In the genomic region with DNA sequence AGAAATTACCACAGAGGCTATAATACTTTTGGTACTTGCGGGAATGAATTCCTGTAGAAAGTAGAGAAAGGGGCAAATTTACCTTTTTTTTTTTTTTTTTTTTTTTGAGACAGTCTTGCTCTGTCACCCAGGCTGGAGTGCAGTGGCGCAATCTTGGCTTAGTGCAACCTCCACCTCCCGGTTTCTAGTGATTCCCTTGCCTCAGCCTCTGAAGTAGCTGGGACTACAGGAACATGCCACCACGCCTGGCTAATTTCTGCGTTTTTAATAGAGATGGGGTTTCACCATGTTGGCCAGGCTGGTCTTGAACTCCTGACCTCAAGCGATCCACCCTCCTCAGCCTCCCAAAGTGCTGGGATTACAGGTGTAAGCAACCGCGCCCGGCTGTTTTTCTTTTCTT, we compare ENCODE assay signal across 7 cellular contexts.
DNase-seq lines count a peak whose midpoint lies in the region; ATAC-seq, FAIRE-seq and TF ChIP-seq lines count a peak whose summit lies in the region.
"Not testable (repeated sequence)": the region's sequence is repeated elsewhere in the genome, so short reads cannot be mapped to it uniquely, and the experiment has no call there.

No MANE protein-coding gene starts in this region.

- FAIRE-seq in K562 (lab: Jason Lieb, UNC): not testable (repeated sequence)

- not testable (repeated sequence) for BruUV-seq in OCI-LY7 (replicated peaks; lab: Mats Ljungman, UMichigan); K562 (replicated peaks; lab: Mats Ljungman, UMichigan)

- TF ChIP-seq CTCF in OCI-LY7 (conservative IDR thresholded peaks at IDR 0.05; ENCODE audit: low read length); K562 (IDR thresholded peaks at IDR 0.05 in 2 of 3, conservative IDR thresholded peaks at IDR 0.05 in 1 of 3; ENCODE audit: insufficient read depth in 2 of 3, low read depth in 1 of 3, low read length in 3 of 3); smooth muscle cell (IDR thresholded peaks at IDR 0.05; ENCODE audit: borderline replicate concordance, insufficient read depth, poor library complexity, severe bottlenecking): not testable (repeated sequence)

- H3K4me3 ChIP-seq in HUES48 (ENCODE audit: low read depth, low read length); SJSA1; K562; smooth muscle cell: not testable (repeated sequence)
- peak overlapping the region; percentile 66 for H3K4me3 ChIP-seq in OCI-LY7 (ENCODE audit: low read depth, low read length, poor library complexity, severe bottlenecking)

- H3K36me3 ChIP-seq in HUES48 (ENCODE audit: control insufficient read depth, insufficient read depth, low read length) (peaks cover 22% of the 10 kb centered on the region), SJSA1 (peaks cover 51% of the 10 kb centered on the region)
- H3K36me3 ChIP-seq in OCI-LY7 (ENCODE audit: insufficient read depth, low read length); K562 (ENCODE audit: control insufficient read depth, insufficient read depth, low read length); smooth muscle cell (ENCODE audit: low read depth): not testable (repeated sequence)

- H3K9me3 ChIP-seq in HUES48 (ENCODE audit: control insufficient read depth, insufficient read depth, low read length); OCI-LY7 (ENCODE audit: low read length); SJSA1 (replicated peaks); K562 (replicated peaks; ENCODE audit: control insufficient read depth, insufficient read depth, low read depth, low read length); smooth muscle cell (replicated peaks; ENCODE audit: low read depth): not testable (repeated sequence)

- TF ChIP-seq POLR2A in K562 (conservative IDR thresholded peaks at IDR 0.05): not testable (repeated sequence)

- not testable (repeated sequence) for H3K9me1 ChIP-seq in K562 (ENCODE audit: control insufficient read depth, insufficient read depth, low read length)

- H2AFZ ChIP-seq in OCI-LY7 (ENCODE audit: low read length): 0 out of 2 replicates have a peak overlapping the region, but pooled peaks have one; percentile 84
- not testable (repeated sequence) for H2AFZ ChIP-seq in K562 (ENCODE audit: low read depth, low read length); smooth muscle cell (ENCODE audit: low read depth)

- 9% methylated on average over 9 of the region's 9 CpGs for WGBS in K562 (ENCODE audit: insufficient coverage, low coverage, missing lambda C conversion rate)
- 88% methylated on average over 9 of the region's 9 CpGs for WGBS in smooth muscle cell (ENCODE audit: low lambda C conversion rate)

- not testable (repeated sequence) for H4K20me1 ChIP-seq in OCI-LY7 (ENCODE audit: insufficient read depth, low read length); K562 (replicated peaks; ENCODE audit: control insufficient read depth, insufficient read depth, low read length); smooth muscle cell (ENCODE audit: low read depth)

- H3K27ac ChIP-seq in HUES48 (ENCODE audit: low read depth, low read length) (peak overlapping the region; percentile 1), SJSA1 (peak overlapping the region; percentile 35; the same call in 1 of the 2 replicates), smooth muscle cell (ENCODE audit: low read depth) (peak overlapping the region; percentile 87)
- not testable (repeated sequence) for H3K27ac ChIP-seq in OCI-LY7 (ENCODE audit: low read depth, low read length, poor library complexity, severe bottlenecking); K562 (ENCODE audit: extremely low read depth, low read depth, low read length)

- in situ Hi-C loops in Caki2 (cut with HindIII; ENCODE audit: low pct_unique_long_range_greater_than_20kb, low sequenced_read_pairs); K562 (cut with MboI): not testable (repeated sequence)

- peak overlapping the region; percentile 74 for H3K27ac Mint-ChIP-seq in activated T-helper 1 cell treated with anti-CD3 and anti-CD28 coated beads, Interleukin-12 subunit alpha, Interleukin-12 subunit beta, Interleukin-2, Interleukin-4 antibody, amounts not matched to agents 30 ng/mL and 10 ng/mL and 1 ng/mL, durations not matched to agents 14 hours and 24 hours and 36 hours

- peaks cover 55% of the 10 kb centered on the region for H3K4me1 Mint-ChIP-seq in activated T-helper 1 cell treated with anti-CD3 and anti-CD28 coated beads, Interleukin-12 subunit alpha, Interleukin-12 subunit beta, Interleukin-2, Interleukin-4 antibody, amounts not matched to agents 30 ng/mL and 10 ng/mL and 1 ng/mL, durations not matched to agents 14 hours and 24 hours and 36 hours (ENCODE audit: low read depth)

- H3K27me3 ChIP-seq in HUES48 (ENCODE audit: control insufficient read depth, insufficient read depth, low read length); SJSA1 (replicated peaks); smooth muscle cell (ENCODE audit: low read depth): not testable (repeated sequence)
- peaks cover 40 to 52% of the 10 kb centered on the region in 2 experiments for H3K27me3 ChIP-seq in K562 (ENCODE audit: control insufficient read depth in 2 of 2, insufficient read depth in 2 of 2, low read length in 2 of 2)

- not testable (repeated sequence) for H3K9ac ChIP-seq in HUES48 (ENCODE audit: low read depth, low read length); K562 (ENCODE audit: insufficient read depth in 1 of 2, low read depth in 2 of 2, low read length in 2 of 2)
- peak overlapping the region; percentile 25 for H3K9ac ChIP-seq in smooth muscle cell (ENCODE audit: low read depth)

- TF ChIP-seq EP300 in K562 (IDR thresholded peaks at IDR 0.05; ENCODE audit: low read length): not testable (repeated sequence)

- H3K36me3 Mint-ChIP-seq in activated T-helper 1 cell treated with anti-CD3 and anti-CD28 coated beads, Interleukin-12 subunit alpha, Interleukin-12 subunit beta, Interleukin-2, Interleukin-4 antibody, amounts not matched to agents 30 ng/mL and 10 ng/mL and 1 ng/mL, durations not matched to agents 14 hours and 24 hours and 36 hours (ENCODE audit: low read depth): peaks cover 43% of the 10 kb centered on the region

- ATAC-seq in K562: not testable (repeated sequence)

- H3K9me3 Mint-ChIP-seq in activated T-helper 1 cell treated with anti-CD3 and anti-CD28 coated beads, Interleukin-12 subunit alpha, Interleukin-12 subunit beta, Interleukin-2, Interleukin-4 antibody, amounts not matched to agents 30 ng/mL and 10 ng/mL and 1 ng/mL, durations not matched to agents 14 hours and 24 hours and 36 hours: not testable (repeated sequence)

- POLR2A ChIA-PET in OCI-LY7 (lab: Charles Lee): interaction anchor here (0.5 to 1.2 kb wide), 5 partner anchors 12 to 181 kb away, joined by 3 to 4 read pairs (median 3); no protein-coding TSS in a partner anchor
- POLR2A ChIA-PET in K562 (lab: Yijun Ruan, JAX): interaction anchor here (0.6 kb wide), 1 partner anchor 1575 kb away, joined by 3 read pairs; no protein-coding TSS in a partner anchor

- not testable (repeated sequence) for H3K9me2 ChIP-seq in OCI-LY7 (ENCODE audit: insufficient read depth, low read length)

- peaks cover 21% of the 10 kb centered on the region for H3K4me1 ChIP-seq in HUES48 (ENCODE audit: control insufficient read depth, insufficient read depth, low read length)
- peaks cover 60% of the 10 kb centered on the region for H3K4me1 ChIP-seq in OCI-LY7 (ENCODE audit: insufficient read depth, low read length, poor library complexity, severe bottlenecking)
- H3K4me1 ChIP-seq in SJSA1 (replicated peaks): peaks cover 43% of the 10 kb centered on the region
- not testable (repeated sequence) for H3K4me1 ChIP-seq in K562 (replicated peaks in 1 of 2; ENCODE audit: control insufficient read depth in 2 of 2, insufficient read depth in 2 of 2, low read length in 2 of 2)
- H3K4me1 ChIP-seq in smooth muscle cell (ENCODE audit: low read depth): peaks cover 29% of the 10 kb centered on the region

- intact Hi-C loops in OCI-LY7 (cut with micrococcal nuclease; ENCODE audit: unreplicated experiment): not testable (repeated sequence)
- intact Hi-C loops in activated T-helper 1 cell treated with anti-CD3 and anti-CD28 coated beads, Interleukin-12 subunit alpha, Interleukin-12 subunit beta, Interleukin-2, Interleukin-4 antibody, amounts not matched to agents 30 ng/mL and 10 ng/mL and 1 ng/mL, durations not matched to agents 14 hours and 24 hours and 36 hours (cut with micrococcal nuclease): loop anchor here (1.0 to 5.0 kb wide), 3 partner anchors 8 to 453 kb away; a partner anchor contains a TSS
- intact Hi-C loops in K562 (cut with micrococcal nuclease): loop anchor here (5.0 kb wide), 1 partner anchor 62 kb away; no protein-coding TSS in a partner anchor

- CTCF ChIA-PET in OCI-LY7 (lab: Charles Lee; ENCODE audit: unreplicated experiment): not testable (repeated sequence)
- CTCF ChIA-PET in K562 (lab: Yijun Ruan, JAX; ENCODE audit: low intra/inter-chr PET ratio): interaction anchor here (1.2 kb wide), 1 partner anchor 11 kb away, joined by 3 read pairs; no protein-coding TSS in a partner anchor

- DNase-seq in Caki2 (ENCODE audit: low read depth): peak; percentile 57
- DNase-seq in OCI-LY7 (ENCODE audit: low spot score); SJSA1 (ENCODE audit: low read depth in 1 of 2, low spot score in 2 of 2); activated T-helper 1 cell treated with anti-CD3 and anti-CD28 coated beads, Interleukin-12 subunit alpha, Interleukin-12 subunit beta, Interleukin-2, Interleukin-4 antibody, amounts not matched to agents 30 ng/mL and 10 ng/mL and 1 ng/mL, durations not matched to agents 14 hours and 24 hours and 36 hours (ENCODE audit: low spot score); K562 (ENCODE audit: extremely low read depth in 1 of 4, low spot score in 3 of 4); smooth muscle cell (lab: John Stamatoyannopoulos, UW; ENCODE audit: unreplicated experiment): not testable (repeated sequence)

- H3K27me3 Mint-ChIP-seq in activated T-helper 1 cell treated with anti-CD3 and anti-CD28 coated beads, Interleukin-12 subunit alpha, Interleukin-12 subunit beta, Interleukin-2, Interleukin-4 antibody, amounts not matched to agents 30 ng/mL and 10 ng/mL and 1 ng/mL, durations not matched to agents 14 hours and 24 hours and 36 hours (ENCODE audit: insufficient read depth): not testable (repeated sequence)

- H3K79me2 ChIP-seq in OCI-LY7 (ENCODE audit: insufficient read depth, low read depth, low read length): peaks cover 16% of the 10 kb centered on the region; the same call in 1 of the 2 replicates
- H3K79me2 ChIP-seq in K562 (ENCODE audit: control insufficient read depth, insufficient read depth, low read length); smooth muscle cell (ENCODE audit: low read depth): not testable (repeated sequence)

- H3F3A ChIP-seq in smooth muscle cell (ENCODE audit: low read depth): peaks cover 13% of the 10 kb centered on the region

- peak overlapping the region; percentile 92 for H3K4me2 ChIP-seq in OCI-LY7 (ENCODE audit: low read length)
- not testable (repeated sequence) for H3K4me2 ChIP-seq in K562 (ENCODE audit: insufficient read depth, low read length); smooth muscle cell

- not testable (repeated sequence) for H3K4me3 Mint-ChIP-seq in activated T-helper 1 cell treated with anti-CD3 and anti-CD28 coated beads, Interleukin-12 subunit alpha, Interleukin-12 subunit beta, Interleukin-2, Interleukin-4 antibody, amounts not matched to agents 30 ng/mL and 10 ng/mL and 1 ng/mL, durations not matched to agents 14 hours and 24 hours and 36 hours

- not testable (repeated sequence) for TF ChIP-seq RAD21 in K562 (CRISPR knock-in tag; conservative IDR thresholded peaks at IDR 0.05 in 1 of 2, IDR thresholded peaks at IDR 0.05 in 1 of 2)
